ENCODE assay signal across 11 cellular contexts in the genomic region with DNA sequence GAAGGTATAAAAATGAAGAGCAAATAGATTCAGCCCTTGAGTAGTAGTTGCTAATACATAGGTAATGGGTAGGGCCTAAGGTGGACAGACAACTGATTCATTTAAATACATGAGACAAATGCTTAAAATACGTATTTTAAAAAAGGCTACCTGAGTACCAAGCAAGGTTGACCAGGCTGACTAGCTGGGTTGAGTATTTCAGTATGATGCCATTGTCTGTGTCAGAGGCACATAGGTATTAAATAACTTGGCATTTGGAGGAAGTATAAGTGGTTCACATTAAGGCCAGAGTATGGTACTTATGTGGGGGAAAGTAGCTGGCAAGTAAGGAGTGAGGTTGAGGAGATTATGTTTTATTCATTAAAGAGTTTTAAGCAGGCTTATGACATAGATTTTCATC. TPM values are rescaled to one million over a fixed set of nuclear protein-coding genes. Genes with fewer than 3 reads are reported as not detected.
DNase-seq lines count a peak whose midpoint lies in the region; ATAC-seq and TF ChIP-seq lines count a peak whose summit lies in the region.
"Had no signal": no experiment of that assay in that cellular context is flagged by ENCODE, and none has a peak within 500 bp of the region (broad histone marks: within the 10 kb centered on the region; RNA-seq: fewer than 3 reads in every experiment).

No MANE protein-coding gene starts in this region.

- CTCF ChIA-PET in activated CD4-positive, alpha-beta T cell treated with anti-CD3 and anti-CD28 coated beads for 36 hours (lab: Charles Lee), result interaction anchor here (1.0 to 3.4 kb wide), 2 partner anchors 10 to 30 kb away, joined by 3 to 14 read pairs; no protein-coding TSS in a partner anchor

- peak overlapping the region; percentile 82 for H3K27ac Mint-ChIP-seq in activated CD4-positive, alpha-beta T cell treated with anti-CD3 and anti-CD28 coated beads for 36 hours
- peak overlapping the region; percentile 15 for H3K27ac Mint-ChIP-seq in activated T-helper 2 cell treated with anti-CD3 and anti-CD28 coated beads, Interferon-gamma antibody, Interleukin-2, Interleukin-4, amounts not matched to agents 10 μg/mL and 5 μg/mL and 100 μg/mL, durations not matched to agents 14 hours and 24 hours and 36 hours

- H3K27me3 Mint-ChIP-seq in activated CD4-positive, alpha-beta T cell treated with anti-CD3 and anti-CD28 coated beads for 36 hours, result no peaks in the 10 kb centered on the region
- H3K27me3 Mint-ChIP-seq in activated T-helper 2 cell treated with anti-CD3 and anti-CD28 coated beads, Interferon-gamma antibody, Interleukin-2, Interleukin-4, amounts not matched to agents 10 μg/mL and 5 μg/mL and 100 μg/mL, durations not matched to agents 14 hours and 24 hours and 36 hours (ENCODE audit: low read depth), result no peaks in the 10 kb centered on the region

- peaks cover 2% of the 10 kb centered on the region for H3K36me3 Mint-ChIP-seq in activated CD4-positive, alpha-beta T cell treated with anti-CD3 and anti-CD28 coated beads for 36 hours (ENCODE audit: low read depth)
- peaks cover 7% of the 10 kb centered on the region for H3K36me3 Mint-ChIP-seq in activated T-helper 2 cell treated with anti-CD3 and anti-CD28 coated beads, Interferon-gamma antibody, Interleukin-2, Interleukin-4, amounts not matched to agents 10 μg/mL and 5 μg/mL and 100 μg/mL, durations not matched to agents 14 hours and 24 hours and 36 hours (ENCODE audit: low read depth)

- H3K4me1 ChIP-seq in spleen, result peaks cover 9 to 100% (median 82%) of the 10 kb centered on the region in 6 donors

- ATAC-seq in activated CD4-positive, alpha-beta T cell treated with anti-CD3 and anti-CD28 coated beads for 36 hours, result peak; percentile 21
- peak; percentile 17 for ATAC-seq in HG02943 (IDR thresholded peaks at IDR 0.05; ENCODE audit: low read depth, unreplicated experiment)

- WGBS in spleen, 5 donors, result 77 to 92% (median 86%) methylated on average over 1 of the region's 1 CpG

- POLR2A ChIA-PET in activated CD4-positive, alpha-beta T cell treated with anti-CD3 and anti-CD28 coated beads for 36 hours (lab: Charles Lee), result no interaction called here

- no peak for TF ChIP-seq POLR2A in spleen (IDR thresholded peaks at IDR 0.05)

- no peaks in the 10 kb centered on the region for H3K36me3 ChIP-seq in spleen

- intact Hi-C loops in activated CD4-positive, alpha-beta T cell treated with anti-CD3 and anti-CD28 coated beads for 36 hours (cut with DNase I, micrococcal nuclease), result no loop called here
- intact Hi-C loops in activated T-helper 2 cell treated with anti-CD3 and anti-CD28 coated beads, Interferon-gamma antibody, Interleukin-2, Interleukin-4, amounts not matched to agents 10 μg/mL and 5 μg/mL and 100 μg/mL, durations not matched to agents 14 hours and 24 hours and 36 hours (cut with micrococcal nuclease), result no loop called here
- intact Hi-C loops in spleen (cut with DNase I; ENCODE audit: low total_unique reads), result no loop called here

- H3K27ac ChIP-seq in spleen, result peak overlapping the region in 6 of 8 donors; percentile 24 to 66 (median 46)
- H3K27ac ChIP-seq: hepatocyte had no signal

- H3K4me3 Mint-ChIP-seq in activated CD4-positive, alpha-beta T cell treated with anti-CD3 and anti-CD28 coated beads for 36 hours, result peak overlapping the region; percentile 52
- peak overlapping the region; percentile 14 for H3K4me3 Mint-ChIP-seq in activated T-helper 2 cell treated with anti-CD3 and anti-CD28 coated beads, Interferon-gamma antibody, Interleukin-2, Interleukin-4, amounts not matched to agents 10 μg/mL and 5 μg/mL and 100 μg/mL, durations not matched to agents 14 hours and 24 hours and 36 hours (ENCODE audit: low read depth)

- peaks cover 2% of the 10 kb centered on the region for H3K9me3 Mint-ChIP-seq in activated CD4-positive, alpha-beta T cell treated with anti-CD3 and anti-CD28 coated beads for 36 hours (ENCODE audit: low read depth)
- no peaks in the 10 kb centered on the region for H3K9me3 Mint-ChIP-seq in activated T-helper 2 cell treated with anti-CD3 and anti-CD28 coated beads, Interferon-gamma antibody, Interleukin-2, Interleukin-4, amounts not matched to agents 10 μg/mL and 5 μg/mL and 100 μg/mL, durations not matched to agents 14 hours and 24 hours and 36 hours

- TF ChIP-seq CTCF in spleen (IDR thresholded peaks at IDR 0.05 in 8 of 11, conservative IDR thresholded peaks at IDR 0.05 in 3 of 11), result no peak

- no peak for DNase-seq in activated CD4-positive, alpha-beta T cell treated with anti-CD3 and anti-CD28 coated beads for 36 hours
- DNase-seq in activated CD4-positive, alpha-beta T cell treated with anti-CD3 and anti-CD28 coated beads for 1 hour, result no peak
- no peak for DNase-seq in activated T-helper 2 cell treated with anti-CD3 and anti-CD28 coated beads, Interferon-gamma antibody, Interleukin-2, Interleukin-4, amounts not matched to agents 10 μg/mL and 5 μg/mL and 100 μg/mL, durations not matched to agents 14 hours and 24 hours and 36 hours (ENCODE audit: low spot score)
- no peak for DNase-seq in spleen
- no peak for DNase-seq in AG08396 (ENCODE audit: low spot score)
- DNase-seq in GF-D8 (lab: John Stamatoyannopoulos, UW), result no peak
- no peak for DNase-seq in ecto neural progenitor cell (ENCODE audit: low spot score)
- DNase-seq: ACHN, NCI-H526 had no signal

- no peaks in the 10 kb centered on the region for H3K27me3 ChIP-seq in spleen (replicated peaks in 1 of 7)
- H3K27me3 ChIP-seq: hepatocyte had no signal

- no peak overlapping the region for H3K4me3 ChIP-seq in spleen
- H3K4me3 ChIP-seq: hepatocyte had no signal

- H3K4me1 Mint-ChIP-seq in activated CD4-positive, alpha-beta T cell treated with anti-CD3 and anti-CD28 coated beads for 36 hours, result peaks cover 95% of the 10 kb centered on the region
- H3K4me1 Mint-ChIP-seq in activated T-helper 2 cell treated with anti-CD3 and anti-CD28 coated beads, Interferon-gamma antibody, Interleukin-2, Interleukin-4, amounts not matched to agents 10 μg/mL and 5 μg/mL and 100 μg/mL, durations not matched to agents 14 hours and 24 hours and 36 hours (ENCODE audit: low read depth), result peaks cover 86% of the 10 kb centered on the region

- H3K9me3 ChIP-seq in spleen, result no peaks in the 10 kb centered on the region

RNA-seq across cellular contexts. Expression of a gene that starts 19.4 kb away (rescaled TPM):
- total RNA-seq in activated CD4-positive, alpha-beta T cell treated with anti-CD3 and anti-CD28 coated beads for 36 hours, result 10 to 100 TPM; 46.9 to 49.0 TPM
- total RNA-seq in activated T-helper 2 cell treated with anti-CD3 and anti-CD28 coated beads, Interferon-gamma antibody, Interleukin-2, Interleukin-4, amounts not matched to agents 10 μg/mL and 5 μg/mL and 100 μg/mL, durations not matched to agents 14 hours and 24 hours and 36 hours, result 105 and 118 TPM in 2 replicates
- 100 to 1,000 TPM in 3 of 7 donors, 10 to 100 TPM in 4; 65.7 to 120 (median 80.7) TPM for total RNA-seq in spleen
- polyA plus RNA-seq in spleen, result 10 to 100 TPM; 16.9 to 24.5 (median 17.9) TPM
